ENCODE assay signal across 15 cellular contexts in genomic region chr7:30975257-30975899, GRCh38. TPM values are rescaled to one million over a fixed set of nuclear protein-coding genes. Genes with fewer than 3 reads are reported as not detected.
A peak's percentile ranks its signal among the peaks of the same experiment; 100 is the strongest.
DNase-seq lines count a peak whose midpoint lies in the region; ATAC-seq and TF ChIP-seq lines count a peak whose summit lies in the region.
"Had no signal": no experiment of that assay in that cellular context is flagged by ENCODE, and none has a peak within 500 bp of the region (broad histone marks: within the 10 kb centered on the region; RNA-seq: fewer than 3 reads in every experiment).

No MANE protein-coding gene starts in this region.

- H3K4me3 ChIP-seq in colonic mucosa = no peak overlapping the region
- H3K4me3 ChIP-seq: ascending aorta, left lung, ovary had no signal

- H3K9ac ChIP-seq in colonic mucosa (ENCODE audit: low read depth in 2 of 2, low read length in 2 of 2) = no peak overlapping the region

- TF ChIP-seq CTCF in colonic mucosa (IDR thresholded peaks at IDR 0.05) (no peak), nephron progenitor cell (IDR thresholded peaks at IDR 0.05) (no peak)

- H3K27me3 Mint-ChIP-seq in nephron progenitor cell (ENCODE audit: low read depth, poor library complexity) = peaks cover 57% of the 10 kb centered on the region

- ATAC-seq in GM18909 (IDR thresholded peaks at IDR 0.05; ENCODE audit: poor library complexity, unreplicated experiment) (peak; percentile 12), GM21723 (IDR thresholded peaks at IDR 0.05; ENCODE audit: unreplicated experiment) (peak; percentile 13), HG03342 (IDR thresholded peaks at IDR 0.05; ENCODE audit: unreplicated experiment) (peak; percentile 26), HG03139 (IDR thresholded peaks at IDR 0.05; ENCODE audit: unreplicated experiment) (no peak)

- no peak overlapping the region for H3K27ac ChIP-seq in colonic mucosa
- H3K27ac ChIP-seq: ascending aorta, left lung, ovary had no signal

- DNase-seq in colonic mucosa (peak; percentile 9), nephron progenitor cell (no peak), Ammon's horn (ENCODE audit: low spot score) (no peak), NOMO-1 (lab: John Stamatoyannopoulos, UW; ENCODE audit: unreplicated experiment in 2 of 2) (no peak)
- DNase-seq: activated T-cell treated with anti-CD3 and anti-CD28 coated beads for 4 hours had no signal

- H3K4me1 Mint-ChIP-seq in nephron progenitor cell = peaks cover 9% of the 10 kb centered on the region

- H3K36me3 ChIP-seq in colonic mucosa = no peaks in the 10 kb centered on the region
- H3K36me3 ChIP-seq: ascending aorta, left lung, ovary had no signal

- no peak overlapping the region for H3K27ac Mint-ChIP-seq in nephron progenitor cell
- H3K27ac Mint-ChIP-seq: activated naive CD4-positive, alpha-beta T cell treated with anti-CD3 and anti-CD28 coated beads for 36 hours had no signal

- no peaks in the 10 kb centered on the region for H3K4me1 ChIP-seq in colonic mucosa
- H3K4me1 ChIP-seq: ascending aorta, left lung had no signal

- no peaks in the 10 kb centered on the region for H3K9me3 ChIP-seq in colonic mucosa
- H3K9me3 ChIP-seq: ascending aorta, left lung, ovary had no signal

- H3K9me3 Mint-ChIP-seq in nephron progenitor cell = no peaks in the 10 kb centered on the region
- H3K9me3 Mint-ChIP-seq: activated naive CD4-positive, alpha-beta T cell treated with anti-CD3 and anti-CD28 coated beads for 36 hours had no signal

- intact Hi-C loops in colonic mucosa (cut with DNase I) = no loop called here

- H3K4me3 Mint-ChIP-seq in nephron progenitor cell = no peak overlapping the region
- H3K4me3 Mint-ChIP-seq: activated naive CD4-positive, alpha-beta T cell treated with anti-CD3 and anti-CD28 coated beads for 36 hours had no signal

- no peaks in the 10 kb centered on the region for H3K27me3 ChIP-seq in colonic mucosa
- H3K27me3 ChIP-seq: ascending aorta, left lung, ovary had no signal

- no peaks in the 10 kb centered on the region for H3K36me3 Mint-ChIP-seq in nephron progenitor cell (ENCODE audit: low read depth)

RNA-seq across cellular contexts. Expression of gene GHRHR, which starts 11.6 kb away (rescaled TPM):
- not detected for total RNA-seq in colonic mucosa
- total RNA-seq: activated naive CD4-positive, alpha-beta T cell treated with anti-CD3 and anti-CD28 coated beads for 36 hours; ascending aorta; frontal cortex; left lung; ovary; skeletal muscle tissue had no signal
